Comparison of ENCODE assay signal across 8 cellular contexts in the genomic region with DNA sequence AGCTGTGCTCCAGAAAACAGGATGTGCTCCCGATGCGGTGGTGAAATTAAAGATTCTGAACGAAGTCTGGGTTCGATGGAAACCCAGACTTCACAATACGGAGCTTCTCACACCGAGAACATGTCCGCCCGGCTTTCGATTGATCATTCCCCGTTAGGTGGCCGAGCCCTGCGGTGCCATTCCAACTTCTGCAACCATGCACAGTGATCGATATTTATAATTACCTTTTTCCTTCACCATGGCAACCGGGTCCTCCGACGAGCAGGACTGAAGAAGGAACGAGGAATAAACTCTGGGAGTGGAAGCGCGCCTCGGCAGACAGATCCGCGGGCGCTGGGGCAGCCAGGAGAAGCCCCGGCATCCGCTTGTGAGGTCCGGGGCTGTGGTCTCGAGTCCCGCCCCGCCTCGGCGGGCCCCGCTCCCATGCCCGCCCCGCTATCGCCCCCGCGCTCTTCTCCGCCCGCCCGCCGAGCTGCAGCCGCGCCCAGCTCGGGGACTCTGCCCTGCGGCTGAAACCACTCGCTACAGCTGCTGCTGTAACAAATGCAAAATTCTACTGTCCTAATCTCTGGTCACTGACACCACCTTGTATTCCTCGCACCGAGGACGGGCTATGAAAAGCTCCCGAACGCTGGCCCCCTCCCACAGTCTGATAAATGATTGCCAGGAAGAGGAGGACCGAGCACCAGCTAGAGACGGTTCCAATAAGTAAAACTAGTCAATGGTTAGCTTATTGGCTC. TPM values are rescaled to one million over a fixed set of nuclear protein-coding genes. Genes with fewer than 3 reads are reported as not detected.
DNase-seq lines count a peak whose midpoint lies in the region; ATAC-seq and TF ChIP-seq lines count a peak whose summit lies in the region.

No MANE protein-coding gene starts in this region.

- H3K9ac ChIP-seq in PC-3 (ENCODE audit: low read length): no peak overlapping the region
- H3K9ac ChIP-seq in skeletal muscle satellite cell (ENCODE audit: low read depth, low read length): peak overlapping the region; percentile 83

- no TSS peak for BruUV-seq in PC-3 (replicated peaks; lab: Mats Ljungman, UMichigan)

- H3K4me3 ChIP-seq in PC-3 (ENCODE audit: low read length): peak overlapping the region; percentile 69
- H3K4me3 ChIP-seq in iPS-18c (ENCODE audit: insufficient read depth, low read depth, low read length): peak overlapping the region; percentile 60
- H3K4me3 ChIP-seq in skeletal muscle satellite cell (ENCODE audit: low read length): peak overlapping the region; percentile 77

- peak overlapping the region; percentile 93 for H3K4me2 ChIP-seq in PC-3 (ENCODE audit: low read length)
- peak overlapping the region; percentile 95 for H3K4me2 ChIP-seq in skeletal muscle satellite cell (ENCODE audit: low read length)

- H3K27me3 ChIP-seq in PC-3 (ENCODE audit: low read length) (no peaks in the 10 kb centered on the region), skeletal muscle satellite cell (ENCODE audit: control insufficient read depth, insufficient read depth, low read length) (peaks cover 35% of the 10 kb centered on the region)

- no peaks in the 10 kb centered on the region for H4K20me1 ChIP-seq in PC-3 (ENCODE audit: low read length)

- no peaks in the 10 kb centered on the region for H3F3A ChIP-seq in PC-3 (ENCODE audit: low read length, unreplicated experiment)

- H3K79me2 ChIP-seq in PC-3 (ENCODE audit: low read length): no peaks in the 10 kb centered on the region

- intact Hi-C loops in PC-3 (cut with micrococcal nuclease): loop anchor here (2.0 to 5.0 kb wide), 4 partner anchors 17 to 145 kb away; no protein-coding TSS in a partner anchor

- DNase-seq in DMS79 treated with DMSO at 0.1 percent for 48 hours (lab: John Stamatoyannopoulos, UW): peak; percentile 12
- DNase-seq in DMS79 (lab: John Stamatoyannopoulos, UW): no peak
- DNase-seq in PC-3: no peak
- DNase-seq in astrocyte of the hippocampus (ENCODE audit: low read depth, low spot score): peak; percentile 68

- no peaks in the 10 kb centered on the region for H3K36me3 ChIP-seq in PC-3 (ENCODE audit: low read depth, low read length)
- no peaks in the 10 kb centered on the region for H3K36me3 ChIP-seq in skeletal muscle satellite cell (ENCODE audit: insufficient read depth, low read length)

- H3K9me2 ChIP-seq in PC-3 (replicated peaks; ENCODE audit: low read length): no peaks in the 10 kb centered on the region

- TF ChIP-seq CTCF in PC-3 (conservative IDR thresholded peaks at IDR 0.05; ENCODE audit: low read depth, low read length): no peak

- no peaks in the 10 kb centered on the region for H3K9me3 ChIP-seq in PC-3 (ENCODE audit: low read length)
- no peaks in the 10 kb centered on the region for H3K9me3 ChIP-seq in iPS-18c (ENCODE audit: control insufficient read depth, insufficient read depth, low read length)
- H3K9me3 ChIP-seq in skeletal muscle satellite cell (replicated peaks; ENCODE audit: low read length): no peaks in the 10 kb centered on the region

- CTCF ChIA-PET in PC-3 (lab: Charles Lee): no interaction called here

- H3K4me1 ChIP-seq in PC-3 (ENCODE audit: insufficient read depth, low read length) (peaks cover 44% of the 10 kb centered on the region), skeletal muscle satellite cell (ENCODE audit: control insufficient read depth, insufficient read depth, low read length) (peaks cover 43% of the 10 kb centered on the region)

- POLR2A ChIA-PET in PC-3 (lab: Charles Lee; ENCODE audit: unreplicated experiment): no interaction called here

- no peak overlapping the region for H3K27ac ChIP-seq in PC-3 (ENCODE audit: low read length)

- H2AFZ ChIP-seq in PC-3 (ENCODE audit: low read length): peak overlapping the region; percentile 85

- ATAC-seq in HG02763 (IDR thresholded peaks at IDR 0.05; ENCODE audit: unreplicated experiment): peak; percentile 74
- ATAC-seq in PC-3: peak; percentile 25; the same call in 1 of the 2 replicates
- ATAC-seq in HG02610 (IDR thresholded peaks at IDR 0.05; ENCODE audit: unreplicated experiment): no peak

RNA-seq across cellular contexts. Expression of a gene that starts 26.2 kb away (rescaled TPM):
- total RNA-seq in PC-3 (2014; rRNA removed): 12.3 and 13.8 TPM in 2 replicates
- 0.76 and 2.0 TPM in 2 replicates for total RNA-seq in skeletal muscle satellite cell (2012; rRNA removed)

Comparison
In these comparisons a context has a peak if more than half of its experiments do, and no peak if none do; other contexts are left out.
1. DNase-seq: peak in DMS79 treated with DMSO at 0.1 percent for 48 hours (single experiment) and astrocyte of the hippocampus (single experiment); none in DMS79 (single experiment) and PC-3 (single experiment).
2. Peak in every context shown above with its lines, with median percentiles within 50 percentile points of each other: H3K4me3 ChIP-seq.